Comparison of ENCODE assay signal across 8 cellular contexts in genomic region chr9:127714916-127715442, GRCh38. TPM values are rescaled to one million over a fixed set of nuclear protein-coding genes. Genes with fewer than 3 reads are reported as not detected.
DNase-seq lines count a peak whose midpoint lies in the region; ATAC-seq and TF ChIP-seq lines count a peak whose summit lies in the region.

No MANE protein-coding gene starts in this region.

- no peaks in the 10 kb centered on the region for H3K27me3 ChIP-seq in BE2C
- H3K27me3 ChIP-seq in foreskin keratinocyte, result no peaks in the 10 kb centered on the region

- H3K27ac ChIP-seq in VCaP (peak overlapping the region; percentile 54; the same call in 1 of the 2 replicates), foreskin keratinocyte (peak overlapping the region; percentile 2)

- H3K36me3 Mint-ChIP-seq in progenitor cell of endocrine pancreas (ENCODE audit: insufficient read depth), result no peaks in the 10 kb centered on the region

- TF ChIP-seq CTCF in BE2C (IDR thresholded peaks at IDR 0.05; ENCODE audit: low read depth, low read length), result no peak
- no peak for TF ChIP-seq CTCF in VCaP (conservative IDR thresholded peaks at IDR 0.05)
- TF ChIP-seq CTCF in foreskin keratinocyte (conservative IDR thresholded peaks at IDR 0.05), result no peak
- TF ChIP-seq CTCF in progenitor cell of endocrine pancreas (IDR thresholded peaks at IDR 0.05; ENCODE audit: unreplicated experiment), result no peak

- in situ Hi-C loops in G401 (cut with HindIII; ENCODE audit: low sequenced_read_pairs), result no loop called here

- H3K9me3 ChIP-seq in BE2C, result no peaks in the 10 kb centered on the region

- peaks cover 9% of the 10 kb centered on the region for H3K4me1 Mint-ChIP-seq in progenitor cell of endocrine pancreas (ENCODE audit: low read depth)

- ATAC-seq in GM21619 (IDR thresholded peaks at IDR 0.05; ENCODE audit: unreplicated experiment), result peak; percentile 6
- peak; percentile 4 for ATAC-seq in foreskin keratinocyte
- ATAC-seq in HG03457 (IDR thresholded peaks at IDR 0.05; ENCODE audit: unreplicated experiment), result no peak

- H3K27me3 Mint-ChIP-seq in progenitor cell of endocrine pancreas, result peaks cover 4% of the 10 kb centered on the region

- no peaks in the 10 kb centered on the region for H3K36me3 ChIP-seq in BE2C

- peak overlapping the region; percentile 94 for H3K4me3 Mint-ChIP-seq in progenitor cell of endocrine pancreas (ENCODE audit: low read depth)

- H3K27ac Mint-ChIP-seq in progenitor cell of endocrine pancreas, result peak overlapping the region; percentile 92

- DNase-seq in BE2C (no peak), foreskin keratinocyte (no peak), progenitor cell of endocrine pancreas (ENCODE audit: low spot score, unreplicated experiment) (no peak), G401 (ENCODE audit: low spot score) (no peak), NCI-H1694 (lab: John Stamatoyannopoulos, UW) (no peak)

- peak overlapping the region; percentile 88 for H3K4me3 ChIP-seq in BE2C (ENCODE audit: low read depth, low read length)

- H3K9me3 Mint-ChIP-seq in progenitor cell of endocrine pancreas (ENCODE audit: low read depth), result no peaks in the 10 kb centered on the region

- H3K4me1 ChIP-seq in BE2C (peaks cover 7% of the 10 kb centered on the region), foreskin keratinocyte (no peaks in the 10 kb centered on the region)

RNA-seq across cellular contexts. Expression of gene PTRH1, which starts 0.5 kb away (rescaled TPM):
- polyA plus RNA-seq in BE2C (2012; ENCODE audit: insufficient read depth, insufficient read length, low read depth), result 33.7 TPM
- total RNA-seq in foreskin keratinocyte (28.9 and 33.4 TPM in 2 replicates), progenitor cell of endocrine pancreas (11.3 and 11.9 TPM in 2 replicates)
- 39.8 and 51.1 TPM in 2 replicates for polyA plus RNA-seq in foreskin keratinocyte
- 33.3 and 35.0 TPM in 2 replicates for total RNA-seq in G401 (2014; rRNA removed; shearing (Covaris generic))

RNA-seq across cellular contexts. Expression of gene TTC16, which starts 0.9 kb away (rescaled TPM):
- 0.28 TPM for polyA plus RNA-seq in BE2C (2012; ENCODE audit: insufficient read depth, insufficient read length, low read depth)
- total RNA-seq in foreskin keratinocyte (not detected in 2 replicates), progenitor cell of endocrine pancreas (0.07 TPM in 1 of 2 replicates, not detected in the other)
- not detected in 2 replicates for polyA plus RNA-seq in foreskin keratinocyte
- not detected in 2 replicates for total RNA-seq in G401 (2014; rRNA removed; shearing (Covaris generic))

RNA-seq across cellular contexts. Expression of gene CFAP157, which starts 8.2 kb away (rescaled TPM):
- 5.2 TPM for polyA plus RNA-seq in BE2C (2012; ENCODE audit: insufficient read depth, insufficient read length, low read depth)
- not detected in 2 replicates for total RNA-seq in foreskin keratinocyte
- 0.02 TPM in 1 of 2 replicates, not detected in the other for polyA plus RNA-seq in foreskin keratinocyte
- total RNA-seq in progenitor cell of endocrine pancreas, result 1.2 and 1.3 TPM in 2 replicates
- total RNA-seq in G401 (2014; rRNA removed; shearing (Covaris generic)), result not detected in 2 replicates

RNA-seq across cellular contexts. Expression of gene TOR2A, which starts 20.1 kb away (rescaled TPM):
- polyA plus RNA-seq in BE2C (2012; ENCODE audit: insufficient read depth, insufficient read length, low read depth), result 33.8 TPM
- total RNA-seq in foreskin keratinocyte (9.2 and 10.8 TPM in 2 replicates), progenitor cell of endocrine pancreas (21.8 and 24.2 TPM in 2 replicates)
- 16.7 and 18.5 TPM in 2 replicates for polyA plus RNA-seq in foreskin keratinocyte
- 17.9 and 25.0 TPM in 2 replicates for total RNA-seq in G401 (2014; rRNA removed; shearing (Covaris generic))
